ENCODE assay signal across 11 cellular contexts in genomic region chr16:81523387-81524115, GRCh38.
DNase-seq lines count a peak whose midpoint lies in the region; ATAC-seq, FAIRE-seq and TF ChIP-seq lines count a peak whose summit lies in the region.
"Had no signal": no experiment of that assay in that cellular context is flagged by ENCODE, and none has a peak within 500 bp of the region (broad histone marks: within the 10 kb centered on the region; RNA-seq: fewer than 3 reads in every experiment).

No MANE protein-coding gene starts in this region.

- H3K27me3 Mint-ChIP-seq in HFFc6 (ENCODE audit: insufficient read depth) (peaks cover under 1% of the 10 kb centered on the region; the same call in 1 of the 2 replicates), memory B cell (no peaks in the 10 kb centered on the region)

- no peak for TF ChIP-seq EP300 in A549 (IDR thresholded peaks at IDR 0.05)

- peaks cover 94% of the 10 kb centered on the region for H3K4me1 ChIP-seq in A549
- H3K4me1 ChIP-seq in Karpas-422 (ENCODE audit: low read length), result no peaks in the 10 kb centered on the region

- POLR2A ChIA-PET in A549 (lab: Yijun Ruan, JAX), result no interaction called here

- peaks cover 15% of the 10 kb centered on the region for H3K36me3 Mint-ChIP-seq in HFFc6 (ENCODE audit: low read depth)
- H3K36me3 Mint-ChIP-seq in memory B cell, result peaks cover 5% of the 10 kb centered on the region

- in situ Hi-C loops in astrocyte of the spinal cord (cut with HindIII; ENCODE audit: low sequenced_read_pairs), result no loop called here

- no peaks in the 10 kb centered on the region for H3K9me2 ChIP-seq in Karpas-422 (replicated peaks; ENCODE audit: insufficient read depth, low read length)

- H2AFZ ChIP-seq in Karpas-422 (ENCODE audit: low read length), result no peak overlapping the region

- FAIRE-seq in A549 (lab: Jason Lieb, UNC) (no peak), HTR-8/SVneo (lab: Jason Lieb, UNC) (no peak)
- FAIRE-seq: TTC549 had no signal

- no peak for TF ChIP-seq POLR2A in A549 (IDR thresholded peaks at IDR 0.05; ENCODE audit: low read length)

- H3K4me1 Mint-ChIP-seq in HFFc6 (ENCODE audit: low read depth) (peaks cover 74% of the 10 kb centered on the region), memory B cell (peaks cover 24% of the 10 kb centered on the region)

- H3K27ac Mint-ChIP-seq in HFFc6 (peak overlapping the region; percentile 76), memory B cell (peak overlapping the region; percentile 33)

- 44% methylated on average over 20 of the region's 20 CpGs for WGBS in A549 (ENCODE audit: missing lambda C conversion rate)

- no peak overlapping the region for H3K4me3 Mint-ChIP-seq in HFFc6
- no peak overlapping the region for H3K4me3 Mint-ChIP-seq in memory B cell

- H3K9me3 ChIP-seq in A549 (no peaks in the 10 kb centered on the region), Karpas-422 (ENCODE audit: low read length) (no peaks in the 10 kb centered on the region)
- H3K9me3 ChIP-seq: thoracic aorta had no signal

- no peak overlapping the region for H3K4me3 ChIP-seq in A549
- H3K4me3 ChIP-seq in astrocyte of the spinal cord (ENCODE audit: low read depth, low read length), result no peak overlapping the region
- no peak overlapping the region for H3K4me3 ChIP-seq in Karpas-422 (ENCODE audit: low read length)
- H3K4me3 ChIP-seq: thoracic aorta had no signal

- H3K36me3 ChIP-seq in Karpas-422 (ENCODE audit: insufficient read depth, low read length), result no peaks in the 10 kb centered on the region
- H3K36me3 ChIP-seq: thoracic aorta had no signal

- CTCF ChIA-PET in A549 (lab: Yijun Ruan, JAX), result interaction anchor here (0.8 to 2.4 kb wide), 6 partner anchors 9 to 206 kb away, joined by 3 to 9 read pairs (median 3); no protein-coding TSS in a partner anchor

- H3K27me3 ChIP-seq in Karpas-422 (ENCODE audit: low read length), result no peaks in the 10 kb centered on the region

- H3K27ac ChIP-seq in A549, result peak overlapping the region; percentile 47 to 79
- no peak overlapping the region for H3K27ac ChIP-seq in Karpas-422 (ENCODE audit: low read length)
- H3K27ac ChIP-seq: thoracic aorta had no signal

- DNase-seq in A549 (ENCODE audit: low read depth in 1 of 2, low spot score in 1 of 2) (peak; percentile 53 to 65), HFFc6 (peak; percentile 74), astrocyte of the spinal cord (ENCODE audit: low read depth, low spot score) (peak; percentile 78), memory B cell (ENCODE audit: low spot score in 2 of 2) (no peak), NCI-H2081 treated with DMSO at 0.1 percent for 48 hours (lab: John Stamatoyannopoulos, UW) (no peak), HTR-8/SVneo (ENCODE audit: insufficient read length, low spot score) (no peak), NCI-H1048 (lab: John Stamatoyannopoulos, UW) (no peak), Karpas-422 (no peak)
- DNase-seq: occipital lobe had no signal

- no peak for TF ChIP-seq RAD21 in A549 (conservative IDR thresholded peaks at IDR 0.05 in 1 of 2, IDR thresholded peaks at IDR 0.05 in 1 of 2)

- H3K4me2 ChIP-seq in A549, result peak overlapping the region; percentile 44
- H3K4me2 ChIP-seq in Karpas-422 (ENCODE audit: low read depth, low read length, poor library complexity, severe bottlenecking), result no peak overlapping the region

- ATAC-seq in A549 (peak; percentile 33 to 52; a peak in 5 of 6 replicates), memory B cell (ENCODE audit: low read depth) (no peak)

- no peak for TF ChIP-seq CTCF in A549 (IDR thresholded peaks at IDR 0.05)
- TF ChIP-seq CTCF in HFFc6 (IDR thresholded peaks at IDR 0.05), result no peak
- no peak for TF ChIP-seq CTCF in astrocyte of the spinal cord (IDR thresholded peaks at IDR 0.05; ENCODE audit: low read depth, low read length)

- H3K79me2 ChIP-seq in Karpas-422 (ENCODE audit: low read length), result no peaks in the 10 kb centered on the region

- H3K9ac ChIP-seq in Karpas-422 (ENCODE audit: low read length), result no peak overlapping the region

- H4K20me1 ChIP-seq in Karpas-422 (ENCODE audit: insufficient read depth, low read depth, low read length), result peaks cover 55% of the 10 kb centered on the region

- H3K9me3 Mint-ChIP-seq in HFFc6 (no peaks in the 10 kb centered on the region), memory B cell (no peaks in the 10 kb centered on the region)

TF ChIP-seq in A549, 52 proteins besides CTCF, POLR2A, EP300 and RAD21:
- TF ChIP-seq SREBF2 (IDR thresholded peaks at IDR 0.05) (no peak), REST (IDR thresholded peaks at IDR 0.05) (no peak), ZFP36 (IDR thresholded peaks at IDR 0.05; ENCODE audit: borderline replicate concordance, partially characterized antibody) (no peak), RNF2 (IDR thresholded peaks at IDR 0.05; ENCODE audit: borderline replicate concordance, low read depth) (no peak), RCOR1 (IDR thresholded peaks at IDR 0.05; ENCODE audit: low read depth, low read length) (no peak), ELK1 (IDR thresholded peaks at IDR 0.05; ENCODE audit: low read depth, low read length) (no peak), CEBPB (IDR thresholded peaks at IDR 0.05) (peak in 1 of 2 experiments; percentile 41; a peak in 1 of 4 replicates), NFE2L2 (conservative IDR thresholded peaks at IDR 0.05; ENCODE audit: low read length) (no peak), MAZ (IDR thresholded peaks at IDR 0.05; ENCODE audit: borderline replicate concordance, low read depth, low read length) (no peak), PHF8 (IDR thresholded peaks at IDR 0.05; ENCODE audit: borderline replicate concordance, low read depth) (no peak), NPAS2 (CRISPR knock-in tag; IDR thresholded peaks at IDR 0.05; ENCODE audit: borderline replicate concordance) (no peak), HOXB5 (CRISPR knock-in tag; IDR thresholded peaks at IDR 0.05) (no peak), CBX8 (IDR thresholded peaks at IDR 0.05) (no peak), CHD4 (IDR thresholded peaks at IDR 0.05; ENCODE audit: borderline replicate concordance) (no peak), FOSL2 (IDR thresholded peaks at IDR 0.05) (0 out of 2 replicates have a peak, but pooled peaks have one; percentile 41), FOSL2 (CRISPR knock-in tag; IDR thresholded peaks at IDR 0.05) (peak; percentile 50; the same call in 1 of the 2 replicates), POLR2AphosphoS2 (conservative IDR thresholded peaks at IDR 0.05; ENCODE audit: low read length) (no peak), E2F6 (IDR thresholded peaks at IDR 0.05; ENCODE audit: borderline replicate concordance, low read depth) (peak; percentile 46; the same call in 1 of the 2 replicates), HOXB13 (CRISPR knock-in tag; IDR thresholded peaks at IDR 0.05; ENCODE audit: low read depth) (no peak)

Comparison
In these comparisons a context has a peak if more than half of its experiments do, and no peak if none do; other contexts are left out.
1. DNase-seq: peak in A549 (2 of 2), HFFc6 (single experiment) and astrocyte of the spinal cord (single experiment); none in memory B cell (0 of 2), NCI-H2081 treated with DMSO at 0.1 percent for 48 hours (single experiment), HTR-8/SVneo (single experiment), NCI-H1048 (single experiment) and Karpas-422 (single experiment).